4 cellular contexts compared by ENCODE assay signal in genomic region chr2:83808878-83809277, GRCh38.
TF ChIP-seq lines count a peak whose summit lies in the region.

No MANE protein-coding gene starts in this region.

TF ChIP-seq in HepG2, 621 proteins besides CTCF, POLR2A, EP300 and RAD21:
- no peak for TF ChIP-seq ZNF44 (CRISPR knock-in tag; IDR thresholded peaks at IDR 0.05)
- TF ChIP-seq ZSCAN29 (CRISPR knock-in tag; conservative IDR thresholded peaks at IDR 0.05) = no peak
- peak; percentile 76 for TF ChIP-seq MAFF (IDR thresholded peaks at IDR 0.05; ENCODE audit: low read depth, low read length)
- TF ChIP-seq MAFK (conservative IDR thresholded peaks at IDR 0.05 in 1 of 2, IDR thresholded peaks at IDR 0.05 in 1 of 2; ENCODE audit: low read length in 2 of 2) = peak; percentile 78 to 79

TF ChIP-seq in A549, 52 proteins besides CTCF, POLR2A, EP300 and RAD21:
- TF ChIP-seq MAFK (IDR thresholded peaks at IDR 0.05; ENCODE audit: partially characterized antibody) (peak; percentile 74), HOXB5 (CRISPR knock-in tag; IDR thresholded peaks at IDR 0.05) (no peak)

TF ChIP-seq in IMR-90, 13 proteins besides CTCF, POLR2A, EP300 and RAD21:
- peak; percentile 58 for TF ChIP-seq MAFK (IDR thresholded peaks at IDR 0.05; ENCODE audit: low read depth, low read length)
- TF ChIP-seq NFE2L2 (IDR thresholded peaks at IDR 0.05; ENCODE audit: low read depth, low read length) = no peak
- TF ChIP-seq CHD1 (IDR thresholded peaks at IDR 0.05; ENCODE audit: low read depth, low read length) = no peak
- no peak for TF ChIP-seq CEBPB (IDR thresholded peaks at IDR 0.05; ENCODE audit: low read depth, low read length)
- no peak for TF ChIP-seq RFX5 (IDR thresholded peaks at IDR 0.05; ENCODE audit: low read depth, low read length)

TF ChIP-seq in K562, 482 proteins besides CTCF, POLR2A, EP300 and RAD21:
- TF ChIP-seq ZNF316 (IDR thresholded peaks at IDR 0.05) (peak; percentile 86), C11orf30 (IDR thresholded peaks at IDR 0.05; ENCODE audit: low read depth) (peak; percentile 63), MAFF (IDR thresholded peaks at IDR 0.05; ENCODE audit: low read length) (peak; percentile 42; the same call in 1 of the 2 replicates), NRF1 (conservative IDR thresholded peaks at IDR 0.05 in 1 of 2, IDR thresholded peaks at IDR 0.05 in 1 of 2) (no peak), CTBP1 (IDR thresholded peaks at IDR 0.05; ENCODE audit: borderline replicate concordance) (no peak), ZNF431 (CRISPR knock-in tag; IDR thresholded peaks at IDR 0.05) (no peak)
